ENCODE assay signal across 1 cellular context in genomic region chr17:15436399-15437369, GRCh38.
TF ChIP-seq lines count a peak whose summit lies in the region.

No MANE protein-coding gene starts in this region.

TF ChIP-seq in SK-N-SH, 30 proteins besides CTCF, POLR2A, EP300 and RAD21 (continued from another document):
- no peak for TF ChIP-seq REST (IDR thresholded peaks at IDR 0.05; ENCODE audit: low read depth, low read length)
